ENCODE assay signal across 3 cellular contexts in genomic region chr1:158646465-158646864, GRCh38.
TF ChIP-seq lines count a peak whose summit lies in the region.

No MANE protein-coding gene starts in this region.

TF ChIP-seq in SK-N-SH, 30 proteins besides CTCF, POLR2A, EP300 and RAD21:
- no peak for TF ChIP-seq EZH2phosphoT487 (IDR thresholded peaks at IDR 0.05; ENCODE audit: borderline replicate concordance, low read depth)
- no peak for TF ChIP-seq FOSL2 (IDR thresholded peaks at IDR 0.05; ENCODE audit: borderline replicate concordance, low read depth)
- TF ChIP-seq USF1 (IDR thresholded peaks at IDR 0.05; ENCODE audit: borderline replicate concordance, low read depth) = no peak
- TF ChIP-seq NRF1 (IDR thresholded peaks at IDR 0.05; ENCODE audit: low read depth, low read length) = no peak
- TF ChIP-seq CHD2 (IDR thresholded peaks at IDR 0.05; ENCODE audit: low read length, partially characterized antibody) = no peak
- TF ChIP-seq SIN3A (IDR thresholded peaks at IDR 0.05; ENCODE audit: borderline replicate concordance, low read depth, low read length) = no peak
- TF ChIP-seq TEAD4 (IDR thresholded peaks at IDR 0.05; ENCODE audit: borderline replicate concordance, insufficient read depth) = no peak
- no peak for TF ChIP-seq REST (IDR thresholded peaks at IDR 0.05; ENCODE audit: low read depth, low read length)
- no peak for TF ChIP-seq GATA2 (CRISPR knock-in tag; IDR thresholded peaks at IDR 0.05)
- TF ChIP-seq RCOR1 (IDR thresholded peaks at IDR 0.05; ENCODE audit: low read length) = no peak
- no peak for TF ChIP-seq SMC3 (IDR thresholded peaks at IDR 0.05; ENCODE audit: low read depth, low read length)
- no peak for TF ChIP-seq ELF1 (IDR thresholded peaks at IDR 0.05)
- TF ChIP-seq YY1 (IDR thresholded peaks at IDR 0.05; ENCODE audit: low read depth) = no peak
- TF ChIP-seq RXRA (IDR thresholded peaks at IDR 0.05; ENCODE audit: borderline replicate concordance, low read depth) = no peak
TF ChIP-seq in SK-N-SH: peak in this region for 0.

TF ChIP-seq in SK-N-SH treated with all-trans-retinoic acid at 6 μM for 48 hours, 23 proteins besides CTCF, POLR2A, EP300 and RAD21 (continued from another document):
- TF ChIP-seq CSRNP3 (CRISPR knock-in tag; IDR thresholded peaks at IDR 0.05) = no peak
- TF ChIP-seq BACH2 (CRISPR knock-in tag; IDR thresholded peaks at IDR 0.05; ENCODE audit: borderline replicate concordance) = no peak
- TF ChIP-seq TSHZ2 (CRISPR knock-in tag; IDR thresholded peaks at IDR 0.05) = no peak
- TF ChIP-seq ESRRG (CRISPR knock-in tag; IDR thresholded peaks at IDR 0.05) = no peak
- no peak for TF ChIP-seq TCF4 (CRISPR knock-in tag; IDR thresholded peaks at IDR 0.05; ENCODE audit: borderline replicate concordance)
- TF ChIP-seq GLIS3 (CRISPR knock-in tag; IDR thresholded peaks at IDR 0.05) = no peak
- TF ChIP-seq ZNF8 (CRISPR knock-in tag; IDR thresholded peaks at IDR 0.05) = no peak
- no peak for TF ChIP-seq ZNF565 (CRISPR knock-in tag; conservative IDR thresholded peaks at IDR 0.05; ENCODE audit: low read depth)
- no peak for TF ChIP-seq PATZ1 (CRISPR knock-in tag; IDR thresholded peaks at IDR 0.05; ENCODE audit: borderline replicate concordance)
- TF ChIP-seq ARNTL (CRISPR knock-in tag; IDR thresholded peaks at IDR 0.05; ENCODE audit: borderline replicate concordance, low read depth) = no peak

TF ChIP-seq in WTC11, 78 proteins besides CTCF, POLR2A, EP300 and RAD21 (continued from another document):
- TF ChIP-seq FOXP4 (CRISPR knock-in tag; IDR thresholded peaks at IDR 0.05) (no peak), USF2 (CRISPR knock-in tag; IDR thresholded peaks at IDR 0.05) (no peak), PREB (CRISPR knock-in tag; IDR thresholded peaks at IDR 0.05; ENCODE audit: borderline replicate concordance) (no peak), ATF3 (CRISPR knock-in tag; conservative IDR thresholded peaks at IDR 0.05) (no peak), TEAD1 (CRISPR knock-in tag; IDR thresholded peaks at IDR 0.05) (no peak), HMGXB4 (CRISPR knock-in tag; IDR thresholded peaks at IDR 0.05) (no peak), TP53 (CRISPR knock-in tag; IDR thresholded peaks at IDR 0.05) (no peak), JUN (CRISPR knock-in tag; IDR thresholded peaks at IDR 0.05) (no peak), ATF1 (CRISPR knock-in tag; IDR thresholded peaks at IDR 0.05) (no peak), AR (CRISPR knock-in tag; IDR thresholded peaks at IDR 0.05) (no peak), SOX15 (CRISPR knock-in tag; IDR thresholded peaks at IDR 0.05) (no peak), ZMAT4 (CRISPR knock-in tag; IDR thresholded peaks at IDR 0.05) (no peak), E2F4 (CRISPR knock-in tag; IDR thresholded peaks at IDR 0.05; ENCODE audit: borderline replicate concordance, low read depth) (no peak), ZNF423 (CRISPR knock-in tag; IDR thresholded peaks at IDR 0.05) (no peak), SMAD4 (CRISPR knock-in tag; IDR thresholded peaks at IDR 0.05) (no peak), ETV6 (CRISPR knock-in tag; IDR thresholded peaks at IDR 0.05) (no peak)
